8 cellular contexts compared by ENCODE assay signal in genomic region chr11:35330924-35331323, GRCh38.
DNase-seq lines count a peak whose midpoint lies in the region; ATAC-seq and TF ChIP-seq lines count a peak whose summit lies in the region.

No MANE protein-coding gene starts in this region.

- DNase-seq in activated CD4-positive, alpha-beta T cell treated with anti-CD3 and anti-CD28 coated beads, Interleukin-2, amount 10 ng/mL, durations not matched to agents 7 days and 5 days = peak; percentile 68
- DNase-seq in lower lobe of right lung (no peak), mesenteric fat pad (ENCODE audit: low spot score) (no peak), DMS79 treated with DMSO at 0.1 percent for 48 hours (lab: John Stamatoyannopoulos, UW) (no peak), EL (no peak)

- CTCF ChIA-PET in activated CD4-positive, alpha-beta T cell treated with anti-CD3 and anti-CD28 coated beads, Interleukin-2, amount 10 ng/mL, durations not matched to agents 7 days and 5 days (lab: Charles Lee) = interaction anchor here (1.0 to 1.1 kb wide), 3 partner anchors 14 to 22 kb away, joined by 3 read pairs; no protein-coding TSS in a partner anchor

- intact Hi-C loops in lower lobe of right lung (cut with DNase I) = no loop called here

- H3K36me3 ChIP-seq in lower lobe of right lung = no peaks in the 10 kb centered on the region

- H3K9me3 ChIP-seq in lower lobe of right lung = no peaks in the 10 kb centered on the region

- H3K9me3 Mint-ChIP-seq in activated CD4-positive, alpha-beta T cell treated with anti-CD3 and anti-CD28 coated beads, Interleukin-2, amount 10 ng/mL, durations not matched to agents 7 days and 5 days = peaks cover 21% of the 10 kb centered on the region

- H3K27me3 Mint-ChIP-seq in activated CD4-positive, alpha-beta T cell treated with anti-CD3 and anti-CD28 coated beads, Interleukin-2, amount 10 ng/mL, durations not matched to agents 7 days and 5 days = no peaks in the 10 kb centered on the region

- no peaks in the 10 kb centered on the region for H3K27me3 ChIP-seq in lower lobe of right lung (ENCODE audit: low read depth)

- POLR2A ChIA-PET in activated CD4-positive, alpha-beta T cell treated with anti-CD3 and anti-CD28 coated beads, Interleukin-2, amount 10 ng/mL, durations not matched to agents 7 days and 5 days (lab: Charles Lee) = interaction anchor here (0.5 kb wide), 1 partner anchor 40 kb away, joined by 3 read pairs; no protein-coding TSS in a partner anchor

- peaks cover 23% of the 10 kb centered on the region for H3K36me3 Mint-ChIP-seq in activated CD4-positive, alpha-beta T cell treated with anti-CD3 and anti-CD28 coated beads, Interleukin-2, amount 10 ng/mL, durations not matched to agents 7 days and 5 days (ENCODE audit: low read depth)

- H3K4me3 ChIP-seq in lower lobe of right lung = no peak overlapping the region

- H3K27ac Mint-ChIP-seq in activated CD4-positive, alpha-beta T cell treated with anti-CD3 and anti-CD28 coated beads, Interleukin-2, amount 10 ng/mL, durations not matched to agents 7 days and 5 days = peak overlapping the region; percentile 83

- H3K4me3 Mint-ChIP-seq in activated CD4-positive, alpha-beta T cell treated with anti-CD3 and anti-CD28 coated beads, Interleukin-2, amount 10 ng/mL, durations not matched to agents 7 days and 5 days = no peak overlapping the region

- peaks cover 8% of the 10 kb centered on the region for H3K4me1 ChIP-seq in lower lobe of right lung

- no peak for TF ChIP-seq CTCF in lower lobe of right lung (IDR thresholded peaks at IDR 0.05)

- peak overlapping the region; percentile 12 for H3K27ac ChIP-seq in lower lobe of right lung

- ATAC-seq in GM18511 (IDR thresholded peaks at IDR 0.05; ENCODE audit: unreplicated experiment) = peak; percentile 63
- ATAC-seq in GM21723 (IDR thresholded peaks at IDR 0.05; ENCODE audit: unreplicated experiment) = peak; percentile 73
- ATAC-seq in lower lobe of right lung = peak; percentile 61
- ATAC-seq in HG02973 (IDR thresholded peaks at IDR 0.05; ENCODE audit: unreplicated experiment) = no peak

- peaks cover 37% of the 10 kb centered on the region for H3K4me1 Mint-ChIP-seq in activated CD4-positive, alpha-beta T cell treated with anti-CD3 and anti-CD28 coated beads, Interleukin-2, amount 10 ng/mL, durations not matched to agents 7 days and 5 days
